11 cellular contexts compared by ENCODE assay signal in the genomic region with DNA sequence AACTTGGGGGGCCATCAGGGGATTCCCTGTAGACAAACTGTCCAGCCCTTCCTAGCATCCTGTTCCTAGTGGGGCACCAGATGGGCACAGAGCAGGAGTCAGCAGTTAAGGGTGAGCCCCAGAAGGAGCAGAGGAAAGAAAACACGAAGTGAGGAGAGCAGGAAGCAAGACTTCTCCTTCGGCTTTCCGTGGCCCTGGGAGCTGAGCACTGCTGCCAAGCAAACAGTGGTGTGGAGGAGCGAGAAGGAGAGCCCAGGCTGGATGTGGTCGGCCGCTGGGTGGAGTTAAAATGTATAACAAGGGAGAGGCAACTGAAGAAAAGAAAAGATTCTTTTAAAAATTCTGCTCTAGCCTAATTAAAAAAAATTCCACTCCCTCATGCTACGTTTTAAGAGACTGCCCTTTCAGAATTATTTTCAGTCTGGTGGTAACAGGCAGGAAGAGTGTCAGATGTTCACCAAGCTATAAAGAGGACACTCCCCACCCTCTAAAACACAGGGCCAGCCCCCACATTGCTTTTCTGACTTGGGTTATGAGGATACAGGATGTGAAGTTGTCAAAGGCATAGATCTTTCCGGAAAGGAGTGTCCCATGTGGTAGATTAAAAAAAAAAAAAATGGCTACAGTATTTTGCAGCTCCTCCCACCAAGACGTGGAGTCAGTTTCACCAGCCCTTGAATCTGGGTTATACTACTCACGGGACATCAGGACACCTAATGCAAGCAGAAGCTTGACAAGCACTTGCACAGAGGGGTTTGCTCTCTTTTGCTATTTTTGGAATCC.
DNase-seq lines count a peak whose midpoint lies in the region; ATAC-seq and TF ChIP-seq lines count a peak whose summit lies in the region.
"Had no signal": no experiment of that assay in that cellular context is flagged by ENCODE, and none has a peak within 500 bp of the region (broad histone marks: within the 10 kb centered on the region; RNA-seq: fewer than 3 reads in every experiment).

No MANE protein-coding gene starts in this region.

- no peak overlapping the region for H3K4me3 ChIP-seq in brain microvascular endothelial cell (ENCODE audit: low read depth, low read length)
- no peak overlapping the region for H3K4me3 ChIP-seq in thymus (ENCODE audit: low read length)
- H3K4me3 ChIP-seq: esophagus squamous epithelium, pancreas had no signal

- no peaks in the 10 kb centered on the region for H3K4me1 ChIP-seq in thymus (ENCODE audit: control insufficient read depth, insufficient read depth, low read length)
- H3K4me1 ChIP-seq: pancreas had no signal

- no peak for ATAC-seq in activated T-cell treated with anti-CD3 and anti-CD28 coated beads, Interleukin-2, amount 50 U/mL, for 4 hours
- ATAC-seq in left lobe of liver (peak; percentile 32), SK-N-SH treated with all-trans-retinoic acid at 6 μM for 48 hours (no peak)
- ATAC-seq: Panc1 had no signal

- H3K27me3 ChIP-seq in brain microvascular endothelial cell (replicated peaks), result no peaks in the 10 kb centered on the region
- H3K27me3 ChIP-seq in thymus (ENCODE audit: control insufficient read depth, insufficient read depth), result no peaks in the 10 kb centered on the region
- H3K27me3 ChIP-seq: esophagus squamous epithelium, pancreas had no signal

- H3K27ac ChIP-seq in brain microvascular endothelial cell (no peak overlapping the region), thymus (ENCODE audit: low read depth) (peak overlapping the region; percentile 60)

- in situ Hi-C loops in brain microvascular endothelial cell (cut with HindIII; ENCODE audit: low pct_ligation_motif_present, low sequenced_read_pairs), result no loop called here

- DNase-seq in activated T-cell treated with anti-CD3 and anti-CD28 coated beads, Interleukin-2, amount 50 U/mL, for 4 hours, result no peak
- DNase-seq in activated T-cell treated with anti-CD3 and anti-CD28 coated beads for 4 hours (no peak), brain microvascular endothelial cell (peak; percentile 31), left lobe of liver (ENCODE audit: low spot score) (no peak), H4 (ENCODE audit: low spot score) (no peak), DMS53 treated with DMSO at 0.1 percent for 48 hours (lab: John Stamatoyannopoulos, UW; ENCODE audit: unreplicated experiment) (no peak)
- DNase-seq: esophagus squamous epithelium had no signal

- H3K9me3 Mint-ChIP-seq in activated T-cell treated with anti-CD3 and anti-CD28 coated beads, Interleukin-2, amount 50 U/mL, for 4 hours, result peaks cover 2% of the 10 kb centered on the region

- no peaks in the 10 kb centered on the region for H3K9me3 ChIP-seq in thymus (ENCODE audit: control insufficient read depth)
- H3K9me3 ChIP-seq: pancreas had no signal

- H3K4me3 Mint-ChIP-seq in activated T-cell treated with anti-CD3 and anti-CD28 coated beads, Interleukin-2, amount 50 U/mL, for 4 hours, result peak overlapping the region; percentile 22

- H3K36me3 Mint-ChIP-seq in activated T-cell treated with anti-CD3 and anti-CD28 coated beads, Interleukin-2, amount 50 U/mL, for 4 hours (ENCODE audit: insufficient read depth), result no peaks in the 10 kb centered on the region

- no peaks in the 10 kb centered on the region for H3K36me3 ChIP-seq in brain microvascular endothelial cell (replicated peaks)
- no peaks in the 10 kb centered on the region for H3K36me3 ChIP-seq in thymus (ENCODE audit: control insufficient read depth, insufficient read depth)
- H3K36me3 ChIP-seq: esophagus squamous epithelium, pancreas had no signal

- 11% methylated on average over 10 of the region's 10 CpGs for WGBS in thymus

- peaks cover 9% of the 10 kb centered on the region for H3K4me1 Mint-ChIP-seq in activated T-cell treated with anti-CD3 and anti-CD28 coated beads, Interleukin-2, amount 50 U/mL, for 4 hours (ENCODE audit: low read depth)

- peaks cover 2% of the 10 kb centered on the region for H3K27me3 Mint-ChIP-seq in activated T-cell treated with anti-CD3 and anti-CD28 coated beads, Interleukin-2, amount 50 U/mL, for 4 hours (ENCODE audit: low read depth)

- TF ChIP-seq CTCF in brain microvascular endothelial cell (IDR thresholded peaks at IDR 0.05; ENCODE audit: low read depth, low read length, missing control alignments), result peak; percentile 21

TF ChIP-seq in SK-N-SH treated with all-trans-retinoic acid at 6 μM for 48 hours, 23 proteins besides CTCF, POLR2A, EP300 and RAD21:
- TF ChIP-seq TCF4 (CRISPR knock-in tag; IDR thresholded peaks at IDR 0.05; ENCODE audit: borderline replicate concordance) (no peak), OSR1 (CRISPR knock-in tag; IDR thresholded peaks at IDR 0.05) (no peak), ZFP3 (CRISPR knock-in tag; IDR thresholded peaks at IDR 0.05) (no peak), ARNTL (CRISPR knock-in tag; IDR thresholded peaks at IDR 0.05; ENCODE audit: borderline replicate concordance, low read depth) (no peak), BACH2 (CRISPR knock-in tag; IDR thresholded peaks at IDR 0.05; ENCODE audit: borderline replicate concordance) (no peak)
